In the genomic region with DNA sequence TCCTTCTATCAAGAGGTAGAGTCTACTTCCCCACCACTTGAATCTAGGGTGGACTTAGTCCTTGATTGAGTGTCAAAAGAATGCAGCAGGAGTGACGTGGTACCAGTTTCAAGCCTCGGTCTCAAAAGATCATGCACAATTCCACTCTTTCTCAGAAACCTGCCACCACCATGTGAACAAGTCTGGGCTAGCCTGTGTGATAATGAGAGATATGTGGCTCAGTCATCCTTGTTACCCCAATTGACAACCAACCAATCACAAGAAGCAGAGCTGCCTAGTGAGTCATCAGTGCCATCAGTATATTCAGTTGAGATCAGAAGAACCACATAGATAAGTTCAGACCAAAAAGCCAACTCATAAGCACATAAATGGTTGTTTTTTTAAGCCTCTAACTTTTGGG, we compare ENCODE assay signal across 20 cellular contexts.
"Had no signal": no experiment of that assay in that cellular context is flagged by ENCODE, and none has a peak within 500 bp of the region (broad histone marks: within the 10 kb centered on the region; RNA-seq: fewer than 3 reads in every experiment).

No MANE protein-coding gene starts in this region.

- H3K4me3 ChIP-seq: cardiac muscle cell, uterus had no signal

- H3K27me3 ChIP-seq: cardiac muscle cell, neutrophil, uterus had no signal

- DNase-seq: activated B cell treated with CpG ODN at 0.5 μM for 24 hours; activated CD4-positive, alpha-beta T cell treated with anti-CD3 and anti-CD28 coated beads for 48 hours; activated CD8-positive, alpha-beta T cell treated with anti-CD3 and anti-CD28 coated beads for 36 hours; activated effector memory CD4-positive, alpha-beta T cell treated with Interleukin-2 at 50 U/mL for 16 hours; activated naive CD4-positive, alpha-beta T cell treated with anti-CD3 and anti-CD28 coated beads, Interleukin-2, amount 50 U/mL, for 16 hours; activated T-cell treated with anti-CD3 and anti-CD28 coated beads, Interleukin-2, amount 50 U/mL, for 4 hours; hippocampal formation; naive thymus-derived CD4-positive, alpha-beta T cell; stimulated activated CD4-positive, alpha-beta T cell treated with anti-CD3 and anti-CD28 coated beads, Interleukin-2, amount 100 ng/mL, for 48 hours; uterus had no signal

- H3K36me3 ChIP-seq: cardiac muscle cell, neutrophil, uterus had no signal

- ATAC-seq: activated CD8-positive, alpha-beta T cell treated with anti-CD3 and anti-CD28 coated beads for 36 hours; activated T-cell treated with anti-CD3 and anti-CD28 coated beads, Interleukin-2, amount 50 U/mL, for 4 hours; esophagus mucosa; left lobe of liver; naive thymus-derived CD4-positive, alpha-beta T cell; stimulated activated memory B cell treated with anti-CD40 and anti-IgM and Interleukin-4, amounts not matched to agents 10 μg/mL and 1 μg/mL and 100 μg/mL, for 72 hours had no signal

- FAIRE-seq: astrocyte, colon, endometrium, keratinocyte, TTC549 had no signal
